Comparison of ENCODE assay signal across 19 cellular contexts in the genomic region with DNA sequence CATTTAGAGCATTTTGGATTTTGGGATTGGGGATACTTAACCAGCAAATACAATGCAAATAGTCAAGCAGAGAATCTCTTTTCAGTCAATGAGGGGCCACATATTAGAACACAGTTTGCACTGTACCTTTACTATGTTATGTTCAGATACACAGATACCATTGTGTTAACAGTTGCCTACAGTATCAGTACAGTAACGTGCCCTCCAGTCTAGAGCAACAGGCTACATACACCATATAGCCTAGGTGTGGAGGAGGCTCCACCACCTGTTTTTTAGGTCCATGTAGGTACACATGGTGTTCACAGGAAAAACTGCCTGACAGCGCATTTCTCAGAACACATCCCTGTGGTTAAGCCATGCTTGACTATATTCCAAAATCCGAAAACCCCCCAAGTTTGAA. TPM values are rescaled to one million over a fixed set of nuclear protein-coding genes. Genes with fewer than 3 reads are reported as not detected.
DNase-seq lines count a peak whose midpoint lies in the region; ATAC-seq and TF ChIP-seq lines count a peak whose summit lies in the region.
"Had no signal": no experiment of that assay in that cellular context is flagged by ENCODE, and none has a peak within 500 bp of the region (broad histone marks: within the 10 kb centered on the region; RNA-seq: fewer than 3 reads in every experiment).

No MANE protein-coding gene starts in this region.

- peak overlapping the region; percentile 56 for H3K27ac Mint-ChIP-seq in T-helper 17 cell
- H3K27ac Mint-ChIP-seq: activated naive CD4-positive, alpha-beta T cell treated with anti-CD3 and anti-CD28 coated beads, Interleukin-2, amount 10 ng/mL, durations not matched to agents 7 days and 5 days; nephron; stimulated activated naive CD8-positive, alpha-beta T cell treated with anti-CD3 and anti-CD28 coated beads, Interleukin-15, Interleukin-2, amounts not matched to agents 100 ng/mL and 50 ng/mL, for 24 hours had no signal

- POLR2A ChIA-PET in PC-3 (lab: Charles Lee; ENCODE audit: unreplicated experiment): no interaction called here

- no peak overlapping the region for H3K4me3 Mint-ChIP-seq in T-helper 17 cell
- H3K4me3 Mint-ChIP-seq: activated naive CD4-positive, alpha-beta T cell treated with anti-CD3 and anti-CD28 coated beads, Interleukin-2, amount 10 ng/mL, durations not matched to agents 7 days and 5 days; immature natural killer cell; nephron; stimulated activated naive CD8-positive, alpha-beta T cell treated with anti-CD3 and anti-CD28 coated beads, Interleukin-15, Interleukin-2, amounts not matched to agents 100 ng/mL and 50 ng/mL, for 24 hours had no signal

- TF ChIP-seq CTCF in PC-3 (conservative IDR thresholded peaks at IDR 0.05; ENCODE audit: low read depth, low read length): no peak

- H3K9ac ChIP-seq in BLaER1 treated with 17β-estradiol and CSF1 and Interleukin-3, amounts not matched to agents 10 nM and 100 nM: 0 out of 22 replicates have a peak overlapping the region, but pooled peaks of 1 of the 11 experiments have one; percentile 15
- no peak overlapping the region for H3K9ac ChIP-seq in PC-3 (ENCODE audit: low read length)

- H3K4me1 Mint-ChIP-seq in T-helper 17 cell: peaks cover 10% of the 10 kb centered on the region

- no TSS peak for BruUV-seq in PC-3 (replicated peaks; lab: Mats Ljungman, UMichigan)

- H3K27me3 Mint-ChIP-seq in T-helper 17 cell: no peaks in the 10 kb centered on the region
- H3K27me3 Mint-ChIP-seq: activated naive CD4-positive, alpha-beta T cell treated with anti-CD3 and anti-CD28 coated beads, Interleukin-2, amount 10 ng/mL, durations not matched to agents 7 days and 5 days; stimulated activated naive CD8-positive, alpha-beta T cell treated with anti-CD3 and anti-CD28 coated beads, Interleukin-15, Interleukin-2, amounts not matched to agents 100 ng/mL and 50 ng/mL, for 24 hours had no signal

- H3K27me3 ChIP-seq in BLaER1 treated with 17β-estradiol and CSF1 and Interleukin-3, amounts not matched to agents 10 nM and 100 nM: no peaks in the 10 kb centered on the region
- no peaks in the 10 kb centered on the region for H3K27me3 ChIP-seq in PC-3 (ENCODE audit: low read length)
- H3K27me3 ChIP-seq: colonic mucosa, uterus had no signal

- intact Hi-C loops in PC-3 (cut with micrococcal nuclease): no loop called here

- no peaks in the 10 kb centered on the region for H3K9me2 ChIP-seq in PC-3 (replicated peaks; ENCODE audit: low read length)

- H2AFZ ChIP-seq in PC-3 (ENCODE audit: low read length): no peak overlapping the region

- peaks cover 86 to 100% (median 96%) of the 10 kb centered on the region in 11 experiments for H4K20me1 ChIP-seq in BLaER1 treated with 17β-estradiol and CSF1 and Interleukin-3, amounts not matched to agents 10 nM and 100 nM
- peaks cover 10% of the 10 kb centered on the region; the same call in 1 of the 2 replicates for H4K20me1 ChIP-seq in PC-3 (ENCODE audit: low read length)

- DNase-seq in T-helper 17 cell (no peak), C1 segment of cervical spinal cord (lab: John Stamatoyannopoulos, UW) (no peak), PC-3 (no peak), DMS114 treated with DMSO at 0.1 percent for 48 hours (lab: John Stamatoyannopoulos, UW; ENCODE audit: unreplicated experiment) (no peak)
- DNase-seq: activated naive CD4-positive, alpha-beta T cell treated with anti-CD3 and anti-CD28 coated beads, Interleukin-2, amount 10 ng/mL, durations not matched to agents 7 days and 5 days; colonic mucosa; GF-D8; immature natural killer cell; NCI-H1694 treated with DMSO at 0.1 percent for 48 hours; NCI-H524; uterus had no signal

- peaks cover 6% of the 10 kb centered on the region for H3K36me3 Mint-ChIP-seq in T-helper 17 cell (ENCODE audit: low read depth)

- H3F3A ChIP-seq in PC-3 (ENCODE audit: low read length, unreplicated experiment): no peaks in the 10 kb centered on the region

- H3K9me3 ChIP-seq in BLaER1 treated with 17β-estradiol and CSF1 and Interleukin-3, amounts not matched to agents 10 nM and 100 nM (replicated peaks in 1 of 11): no peaks in the 10 kb centered on the region
- H3K9me3 ChIP-seq in T-helper 17 cell (ENCODE audit: control insufficient read depth, low read length, poor library complexity, severe bottlenecking): no peaks in the 10 kb centered on the region
- no peaks in the 10 kb centered on the region for H3K9me3 ChIP-seq in PC-3 (ENCODE audit: low read length)
- H3K9me3 ChIP-seq: colonic mucosa, prostate gland, uterus had no signal

- H3K36me3 ChIP-seq in BLaER1 treated with 17β-estradiol and CSF1 and Interleukin-3, amounts not matched to agents 10 nM and 100 nM: peaks cover 82 to 100% (median 93%) of the 10 kb centered on the region in 11 experiments
- peaks cover 46% of the 10 kb centered on the region for H3K36me3 ChIP-seq in PC-3 (ENCODE audit: low read depth, low read length)
- H3K36me3 ChIP-seq: uterus had no signal

- peak; percentile 26 for ATAC-seq in GM18868 (IDR thresholded peaks at IDR 0.05; ENCODE audit: unreplicated experiment)
- ATAC-seq in HG02798 (IDR thresholded peaks at IDR 0.05; ENCODE audit: poor library complexity, unreplicated experiment): peak; percentile 21
- no peak for ATAC-seq in T-helper 17 cell
- ATAC-seq in PC-3: no peak
- ATAC-seq in esophagus mucosa: no peak

- H3K4me1 ChIP-seq in BLaER1 treated with 17β-estradiol and CSF1 and Interleukin-3, amounts not matched to agents 10 nM and 100 nM: peaks cover 28 to 68% (median 45%) of the 10 kb centered on the region in 10 experiments
- H3K4me1 ChIP-seq in PC-3 (ENCODE audit: insufficient read depth, low read length): no peaks in the 10 kb centered on the region
- H3K4me1 ChIP-seq: colonic mucosa, prostate gland, uterus had no signal

- H3K79me2 ChIP-seq in PC-3 (ENCODE audit: low read length): peaks cover 10% of the 10 kb centered on the region

- CTCF ChIA-PET in PC-3 (lab: Charles Lee): no interaction called here

- peak overlapping the region; percentile 2 to 59 (median 34); a peak in 16 of 22 replicates for H3K4me2 ChIP-seq in BLaER1 treated with 17β-estradiol and CSF1 and Interleukin-3, amounts not matched to agents 10 nM and 100 nM
- H3K4me2 ChIP-seq in PC-3 (ENCODE audit: low read length): no peak overlapping the region

- H3K27ac ChIP-seq in BLaER1 treated with 17β-estradiol and CSF1 and Interleukin-3, amounts not matched to agents 10 nM and 100 nM: 0 out of 22 replicates have a peak overlapping the region, but pooled peaks of 1 of the 11 experiments have one; percentile 14
- no peak overlapping the region for H3K27ac ChIP-seq in PC-3 (ENCODE audit: low read length)
- H3K27ac ChIP-seq: colonic mucosa, prostate gland, uterus had no signal

- no peak overlapping the region for H3K4me3 ChIP-seq in BLaER1 treated with 17β-estradiol and CSF1 and Interleukin-3, amounts not matched to agents 10 nM and 100 nM
- no peak overlapping the region for H3K4me3 ChIP-seq in PC-3 (ENCODE audit: low read length)
- H3K4me3 ChIP-seq: colonic mucosa, lung, prostate gland, uterus had no signal

RNA-seq across cellular contexts. Expression of gene GRPEL1, which starts 9.1 kb away (rescaled TPM):
- total RNA-seq in T-helper 17 cell (10 to 100 TPM; 45.8 to 47.1 TPM), PC-3 (2014; rRNA removed) (74.5 and 121 TPM in 2 replicates), esophagus mucosa (34.0 TPM)

RNA-seq across cellular contexts. Expression of gene TADA2B, which starts 15.6 kb away (rescaled TPM):
- 10 to 100 TPM; 31.8 to 40.9 TPM for total RNA-seq in T-helper 17 cell
- 14.7 and 16.5 TPM in 2 replicates for total RNA-seq in PC-3 (2014; rRNA removed)
- total RNA-seq in esophagus mucosa: 12.5 TPM

Comparison
In these comparisons a context has a peak if more than half of its experiments do, and no peak if none do; other contexts are left out.
1. ATAC-seq: peak in GM18868 (single experiment) and HG02798 (single experiment); none in T-helper 17 cell (single experiment), PC-3 (single experiment) and esophagus mucosa (single experiment).